ENCODE assay signal across 8 cellular contexts in the genomic region with DNA sequence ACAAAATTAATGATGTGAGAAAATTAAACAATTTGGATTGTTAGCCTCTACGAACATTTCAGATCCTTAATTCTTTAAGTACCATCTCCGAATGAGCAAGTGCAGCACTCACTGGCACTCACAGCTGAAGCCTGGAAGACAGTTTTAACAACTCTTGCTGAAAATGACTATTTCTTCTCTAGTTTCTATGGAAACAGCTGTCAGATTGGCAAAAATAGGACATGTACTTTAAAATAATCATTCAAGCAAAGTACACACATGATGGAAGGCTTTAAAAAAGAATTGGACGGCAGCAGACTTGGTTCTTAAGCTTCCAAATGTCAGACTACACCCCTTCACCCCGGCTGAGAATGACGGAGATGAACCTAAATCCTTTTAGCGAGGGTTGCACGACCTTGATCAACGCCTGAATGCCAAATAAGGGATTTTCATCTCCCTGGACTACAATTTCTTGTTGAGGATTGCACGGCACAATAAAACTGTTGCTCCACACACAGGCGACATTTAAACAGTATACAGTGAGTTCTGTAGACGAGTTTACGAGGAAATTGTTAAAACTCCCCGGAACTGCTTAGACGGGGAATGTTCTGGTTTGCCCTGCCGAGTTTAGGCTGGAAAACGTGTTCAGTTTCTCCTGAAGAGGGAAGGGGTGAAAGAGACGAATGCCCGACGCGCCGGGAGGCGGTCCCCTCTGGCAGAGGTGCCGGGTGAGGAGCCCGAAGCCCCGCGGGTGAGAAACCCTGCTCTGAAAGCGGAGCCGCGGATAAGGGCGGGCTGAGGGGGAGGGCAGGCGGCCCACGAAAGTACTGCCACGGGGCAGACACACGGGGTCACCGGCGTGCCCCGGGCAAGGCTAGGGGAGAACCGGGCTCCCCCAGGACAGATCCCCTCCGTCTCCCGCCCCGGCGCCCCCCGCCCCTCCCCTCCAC. TPM values are rescaled to one million over a fixed set of nuclear protein-coding genes. Genes with fewer than 3 reads are reported as not detected.
DNase-seq lines count a peak whose midpoint lies in the region; ATAC-seq lines count a peak whose summit lies in the region.

No MANE protein-coding gene starts in this region.

- H3K4me1 Mint-ChIP-seq in CD4-positive, CD25-positive, alpha-beta regulatory T cell: peaks cover 16 to 33% (median 22%) of the 10 kb centered on the region in 4 donors

- H3K4me3 ChIP-seq in CD4-positive, CD25-positive, alpha-beta regulatory T cell (ENCODE audit: low read depth, low read length): peak overlapping the region; percentile 95

- peaks cover 0 to 1% (median 0%) of the 10 kb centered on the region in 7 donors for H3K9me3 Mint-ChIP-seq in CD4-positive, CD25-positive, alpha-beta regulatory T cell

- H3K27me3 ChIP-seq in CD4-positive, CD25-positive, alpha-beta regulatory T cell (ENCODE audit: control insufficient read depth, insufficient read depth, low read length): peaks cover 5% of the 10 kb centered on the region

- no peaks in the 10 kb centered on the region for H3K36me3 ChIP-seq in CD4-positive, CD25-positive, alpha-beta regulatory T cell (ENCODE audit: control insufficient read depth, insufficient read depth, low read length)

- H3K27me3 Mint-ChIP-seq in CD4-positive, CD25-positive, alpha-beta regulatory T cell: peaks cover 6% of the 10 kb centered on the region

- peak overlapping the region; percentile 97 to 99 (median 99) for H3K27ac Mint-ChIP-seq in CD4-positive, CD25-positive, alpha-beta regulatory T cell

- H3K4me1 ChIP-seq in CD4-positive, CD25-positive, alpha-beta regulatory T cell (ENCODE audit: control insufficient read depth, insufficient read depth, low read length, poor library complexity, severe bottlenecking): peaks cover 10% of the 10 kb centered on the region

- no peaks in the 10 kb centered on the region for H3K36me3 Mint-ChIP-seq in CD4-positive, CD25-positive, alpha-beta regulatory T cell

- no peaks in the 10 kb centered on the region for H3K9me3 ChIP-seq in CD4-positive, CD25-positive, alpha-beta regulatory T cell (ENCODE audit: control insufficient read depth in 2 of 2, low read length in 2 of 2)

- ATAC-seq in CD4-positive, CD25-positive, alpha-beta regulatory T cell (ENCODE audit: low read depth in 2 of 2): peak; percentile 68 to 72
- peak; percentile 57 for ATAC-seq in GM19452 (IDR thresholded peaks at IDR 0.05; ENCODE audit: unreplicated experiment)
- ATAC-seq in HG03575 (IDR thresholded peaks at IDR 0.05; ENCODE audit: extremely low read depth, insufficient number of reproducible peaks, low FRiP score, unreplicated experiment): peak; percentile 11

- peak overlapping the region; percentile 93 to 96 (median 96) for H3K4me3 Mint-ChIP-seq in CD4-positive, CD25-positive, alpha-beta regulatory T cell

- DNase-seq in CD4-positive, CD25-positive, alpha-beta regulatory T cell: peak; percentile 69 to 87 (median 83)
- peak; percentile 60 for DNase-seq in NOMO-1 treated with dmso at 0.1 percent for 144 hours (lab: John Stamatoyannopoulos, UW; ENCODE audit: unreplicated experiment)
- peak; percentile 66 for DNase-seq in activated T-cell treated with anti-CD3 and anti-CD28 coated beads for 24 hours (ENCODE audit: low read depth)
- DNase-seq in epidermal melanocyte (ENCODE audit: insufficient read length, low spot score): peak; percentile 25
- peak; percentile 35 for DNase-seq in middle frontal gyrus (ENCODE audit: extremely low spot score, low spot score)
- DNase-seq in stimulated activated CD8-positive, alpha-beta memory T cell treated with anti-CD3 and anti-CD28 coated beads, Interleukin-15, amount 100 ng/mL, for 48 hours (ENCODE audit: low read depth in 2 of 2): peak; percentile 53 to 64

- H3K27ac ChIP-seq in CD4-positive, CD25-positive, alpha-beta regulatory T cell (ENCODE audit: insufficient read depth, low read length, poor library complexity, severe bottlenecking): peak overlapping the region; percentile 99

RNA-seq across cellular contexts. Expression of a gene that starts 0.7 kb away (rescaled TPM):
- 27.1 TPM for total RNA-seq in CD4-positive, CD25-positive, alpha-beta regulatory T cell
- polyA plus RNA-seq in CD4-positive, CD25-positive, alpha-beta regulatory T cell: 10 to 100 TPM; 36.2 to 42.9 (median 40.3) TPM

RNA-seq across cellular contexts. Expression of a gene that starts 31.2 kb away (rescaled TPM):
- not detected for total RNA-seq in CD4-positive, CD25-positive, alpha-beta regulatory T cell
- under 1 TPM in 1 of 4 donors, not detected in 3; 0.07 TPM for polyA plus RNA-seq in CD4-positive, CD25-positive, alpha-beta regulatory T cell

Comparison
In these comparisons a context has a peak if more than half of its experiments do, and no peak if none do; other contexts are left out.
1. Peak in every context shown above with its lines: DNase-seq, ATAC-seq, H3K4me3 ChIP-seq and H3K27ac ChIP-seq.
2. ATAC-seq: peak in every context shown above with its lines; median percentile 70 in CD4-positive, CD25-positive, alpha-beta regulatory T cell; 57 in GM19452; 11 in HG03575.
3. DNase-seq: peak in every context shown above with its lines; median percentile 83 in CD4-positive, CD25-positive, alpha-beta regulatory T cell; 66 in activated T-cell treated with anti-CD3 and anti-CD28 coated beads for 24 hours; 60 in NOMO-1 treated with dmso at 0.1 percent for 144 hours; 58 in stimulated activated CD8-positive, alpha-beta memory T cell treated with anti-CD3 and anti-CD28 coated beads, Interleukin-15, amount 100 ng/mL, for 48 hours; 35 in middle frontal gyrus; 25 in epidermal melanocyte.